Comparison of ENCODE assay signal across 8 cellular contexts in genomic region chr22:23128269-23129108, GRCh38. TPM values are rescaled to one million over a fixed set of nuclear protein-coding genes. Genes with fewer than 3 reads are reported as not detected.
DNase-seq lines count a peak whose midpoint lies in the region; ATAC-seq and TF ChIP-seq lines count a peak whose summit lies in the region.

No MANE protein-coding gene starts in this region.

- H2AFZ ChIP-seq in mesenchymal stem cell (ENCODE audit: low read depth, low read length): no peak overlapping the region

- CTCF ChIA-PET in activated CD8-positive, alpha-beta T cell treated with anti-CD3 and anti-CD28 coated beads for 36 hours (lab: Charles Lee): interaction anchor here (0.6 to 10.8 kb wide), 17 partner anchors 9 to 319 kb away, joined by 3 to 274 read pairs (median 4); partner anchors contain the start of genes GNAZ and RAB36

- H2BK5ac ChIP-seq in mesenchymal stem cell (ENCODE audit: low read depth, low read length, poor library complexity, severe bottlenecking): no peak overlapping the region

- H3K27me3 ChIP-seq in mesenchymal stem cell (ENCODE audit: control insufficient read depth in 1 of 2, insufficient read depth in 1 of 2, low read length in 2 of 2): peaks cover 22 to 37% of the 10 kb centered on the region in 2 experiments

- no peak overlapping the region for H3K9ac ChIP-seq in mesenchymal stem cell (ENCODE audit: low read length)

- intact Hi-C loops in Right ventricle myocardium inferior (cut with DNase I): loop anchor here (1.0 to 10.0 kb wide), 3 partner anchors 169 to 666 kb away; no protein-coding TSS in a partner anchor
- intact Hi-C loops in cardiac septum (cut with DNase I): loop anchor here (1.0 to 10.0 kb wide), 2 partner anchors 169 to 664 kb away; no protein-coding TSS in a partner anchor
- intact Hi-C loops in activated CD8-positive, alpha-beta T cell treated with anti-CD3 and anti-CD28 coated beads for 36 hours (cut with micrococcal nuclease): loop anchor here (1.0 kb wide), 1 partner anchor 169 kb away; no protein-coding TSS in a partner anchor

- H3K9me3 Mint-ChIP-seq in activated CD8-positive, alpha-beta T cell treated with anti-CD3 and anti-CD28 coated beads for 36 hours: no peaks in the 10 kb centered on the region

- no peak overlapping the region for H3K27ac ChIP-seq in mesenchymal stem cell (ENCODE audit: low read length, poor library complexity, severe bottlenecking)

- no peaks in the 10 kb centered on the region for H3K36me3 Mint-ChIP-seq in activated CD8-positive, alpha-beta T cell treated with anti-CD3 and anti-CD28 coated beads for 36 hours (ENCODE audit: low read depth)

- ATAC-seq in Right ventricle myocardium inferior (peak; percentile 81), HG03520 (IDR thresholded peaks at IDR 0.05; ENCODE audit: unreplicated experiment) (no peak)
- ATAC-seq in activated CD8-positive, alpha-beta T cell treated with anti-CD3 and anti-CD28 coated beads for 36 hours: peak; percentile 93

- H4K8ac ChIP-seq in mesenchymal stem cell (ENCODE audit: low read length): no peak overlapping the region

- no peak overlapping the region for H3K4me3 Mint-ChIP-seq in activated CD8-positive, alpha-beta T cell treated with anti-CD3 and anti-CD28 coated beads for 36 hours

- peaks cover 2% of the 10 kb centered on the region for H3K4me1 ChIP-seq in mesenchymal stem cell (ENCODE audit: control insufficient read depth, insufficient read depth, low read depth, low read length)

- no peak overlapping the region for H3K4ac ChIP-seq in mesenchymal stem cell (ENCODE audit: low read depth in 1 of 2, low read length in 2 of 2)

- H2BK15ac ChIP-seq in mesenchymal stem cell (ENCODE audit: low read depth, poor library complexity, severe bottlenecking): no peak overlapping the region

- no peak overlapping the region for H2BK120ac ChIP-seq in mesenchymal stem cell (ENCODE audit: low read depth, low read length)

- H3K14ac ChIP-seq in mesenchymal stem cell (ENCODE audit: low read length in 2 of 2): no peak overlapping the region

- no peaks in the 10 kb centered on the region for H3K4me1 Mint-ChIP-seq in activated CD8-positive, alpha-beta T cell treated with anti-CD3 and anti-CD28 coated beads for 36 hours (ENCODE audit: low read depth)

- no peak overlapping the region for H2AK5ac ChIP-seq in mesenchymal stem cell (ENCODE audit: low read length, severe bottlenecking)

- no peaks in the 10 kb centered on the region for H3K27me3 Mint-ChIP-seq in activated CD8-positive, alpha-beta T cell treated with anti-CD3 and anti-CD28 coated beads for 36 hours

- H3K4me3 ChIP-seq in mesenchymal stem cell (ENCODE audit: insufficient read depth in 1 of 2, low read depth in 1 of 2, low read length in 2 of 2): no peak overlapping the region

- H3K27ac Mint-ChIP-seq in activated CD8-positive, alpha-beta T cell treated with anti-CD3 and anti-CD28 coated beads for 36 hours: no peak overlapping the region

- no peak overlapping the region for H3K18ac ChIP-seq in mesenchymal stem cell (ENCODE audit: low read depth in 1 of 2, low read length in 2 of 2)

- H3K36me3 ChIP-seq in mesenchymal stem cell (ENCODE audit: control insufficient read depth in 1 of 2, insufficient read depth in 2 of 2, low read depth in 1 of 2, low read length in 2 of 2): no peaks in the 10 kb centered on the region

- H3K79me1 ChIP-seq in mesenchymal stem cell (replicated peaks; ENCODE audit: low read length, poor library complexity, severe bottlenecking): no peaks in the 10 kb centered on the region

- DNase-seq in Right ventricle myocardium inferior (ENCODE audit: missing footprints) (no peak), cardiac septum (ENCODE audit: low spot score) (no peak), NCI-H526 (lab: John Stamatoyannopoulos, UW) (peak; percentile 7 to 77), mesenchymal stem cell (peak; percentile 55)
- DNase-seq in activated CD8-positive, alpha-beta T cell treated with anti-CD3 and anti-CD28 coated beads for 36 hours: peak; percentile 80
- peak; percentile 66 for DNase-seq in effector CD8-positive, alpha-beta T cell (lab: John Stamatoyannopoulos, UW)
- DNase-seq in stimulated activated CD8-positive, alpha-beta memory T cell treated with anti-CD3 and anti-CD28 coated beads, Interleukin-15, amount 100 ng/mL, for 24 hours (ENCODE audit: low read depth): peak; percentile 48

- no peak overlapping the region for H3K23ac ChIP-seq in mesenchymal stem cell (ENCODE audit: low read length in 2 of 2)

- 47% methylated on average over 14 of the region's 14 CpGs for WGBS in mesenchymal stem cell

- H4K91ac ChIP-seq in mesenchymal stem cell (ENCODE audit: low read length): no peak overlapping the region

- H3K4me2 ChIP-seq in mesenchymal stem cell (ENCODE audit: low read length, poor library complexity, severe bottlenecking): no peak overlapping the region

- POLR2A ChIA-PET in activated CD8-positive, alpha-beta T cell treated with anti-CD3 and anti-CD28 coated beads for 36 hours (lab: Charles Lee): no interaction called here

- peak; percentile 76 for TF ChIP-seq CTCF in activated CD8-positive, alpha-beta T cell treated with anti-CD3 and anti-CD28 coated beads for 36 hours (IDR thresholded peaks at IDR 0.05)

- H3K9me3 ChIP-seq in mesenchymal stem cell (ENCODE audit: control insufficient read depth, low read length): no peaks in the 10 kb centered on the region

- no peak overlapping the region for H2BK12ac ChIP-seq in mesenchymal stem cell (ENCODE audit: low read length in 2 of 2)

RNA-seq across cellular contexts. Expression of gene RSPH14, which starts 13.3 kb away (rescaled TPM):
- total RNA-seq in Right ventricle myocardium inferior (not detected), cardiac septum (not detected)
- not detected for total RNA-seq in activated CD8-positive, alpha-beta T cell treated with anti-CD3 and anti-CD28 coated beads for 36 hours
- not detected for polyA plus RNA-seq in mesenchymal stem cell (2013, experiment 1 of 2)
- polyA plus RNA-seq in mesenchymal stem cell (2013, experiment 2 of 2): 0.04 TPM

RNA-seq across cellular contexts. Expression of gene RAB36, which starts 16.8 kb away (rescaled TPM):
- total RNA-seq in Right ventricle myocardium inferior (0.54 TPM), cardiac septum (0.70 TPM)
- under 1 TPM; 0.20 to 0.22 TPM for total RNA-seq in activated CD8-positive, alpha-beta T cell treated with anti-CD3 and anti-CD28 coated beads for 36 hours
- 1.7 TPM for polyA plus RNA-seq in mesenchymal stem cell (2013, experiment 1 of 2)
- 1.9 TPM for polyA plus RNA-seq in mesenchymal stem cell (2013, experiment 2 of 2)

RNA-seq across cellular contexts. Expression of gene BCR, which starts 51.8 kb away (rescaled TPM):
- 29.0 TPM for total RNA-seq in Right ventricle myocardium inferior
- total RNA-seq in cardiac septum: 24.3 TPM
- 10 to 100 TPM; 30.4 to 32.0 TPM for total RNA-seq in activated CD8-positive, alpha-beta T cell treated with anti-CD3 and anti-CD28 coated beads for 36 hours
- polyA plus RNA-seq in mesenchymal stem cell (2013, experiment 1 of 2): 7.3 TPM
- polyA plus RNA-seq in mesenchymal stem cell (2013, experiment 2 of 2): 7.1 TPM

RNA-seq across cellular contexts. Expression of gene GNAZ, which starts 58.2 kb away (rescaled TPM):
- total RNA-seq in Right ventricle myocardium inferior: 3.1 TPM
- 2.2 TPM for total RNA-seq in cardiac septum
- total RNA-seq in activated CD8-positive, alpha-beta T cell treated with anti-CD3 and anti-CD28 coated beads for 36 hours: under 1 TPM; 0.50 to 0.56 TPM
- 0.06 TPM for polyA plus RNA-seq in mesenchymal stem cell (2013, experiment 1 of 2)
- 0.01 TPM for polyA plus RNA-seq in mesenchymal stem cell (2013, experiment 2 of 2)

Comparison
In these comparisons a context has a peak if more than half of its experiments do, and no peak if none do; other contexts are left out.
1. DNase-seq: peak in NCI-H526 (2 of 2), activated CD8-positive, alpha-beta T cell treated with anti-CD3 and anti-CD28 coated beads for 36 hours (single experiment), effector CD8-positive, alpha-beta T cell (single experiment), mesenchymal stem cell (single experiment) and stimulated activated CD8-positive, alpha-beta memory T cell treated with anti-CD3 and anti-CD28 coated beads, Interleukin-15, amount 100 ng/mL, for 24 hours (single experiment); none in Right ventricle myocardium inferior (single experiment) and cardiac septum (single experiment).